22 cellular contexts compared by ENCODE assay signal in genomic region chrX:149491812-149492211, GRCh38. TPM values are rescaled to one million over a fixed set of nuclear protein-coding genes. Genes with fewer than 3 reads are reported as not detected.
A peak's percentile ranks its signal among the peaks of the same experiment; 100 is the strongest.
DNase-seq lines count a peak whose midpoint lies in the region; ATAC-seq, FAIRE-seq and TF ChIP-seq lines count a peak whose summit lies in the region.
"Had no signal": no experiment of that assay in that cellular context is flagged by ENCODE, and none has a peak within 500 bp of the region (broad histone marks: within the 10 kb centered on the region; RNA-seq: fewer than 3 reads in every experiment).

No MANE protein-coding gene starts in this region.

- peaks cover 5 to 14% of the 10 kb centered on the region in 2 donors for H3K4me1 ChIP-seq in small intestine (ENCODE audit: control insufficient read depth in 2 of 2, insufficient read depth in 1 of 2, low read depth in 1 of 2, low read length in 1 of 2)

- no peak for TF ChIP-seq CTCF in fibroblast of villous mesenchyme (IDR thresholded peaks at IDR 0.05; ENCODE audit: insufficient read depth, low read depth, low read length)
- TF ChIP-seq CTCF in nephron progenitor cell (IDR thresholded peaks at IDR 0.05): no peak

- no peak for FAIRE-seq in small intestine (lab: Jason Lieb, UNC)
- FAIRE-seq: G401.6, K562 had no signal

- H3K9me3 Mint-ChIP-seq in activated naive CD8-positive, alpha-beta T cell (ENCODE audit: low read depth): no peaks in the 10 kb centered on the region
- H3K9me3 Mint-ChIP-seq in activated naive CD8-positive, alpha-beta T cell treated with anti-CD3 and anti-CD28 coated beads, Interleukin-2, amount 50 U/mL, for 24 hours: no peaks in the 10 kb centered on the region
- peaks cover 26% of the 10 kb centered on the region for H3K9me3 Mint-ChIP-seq in nephron progenitor cell
- H3K9me3 Mint-ChIP-seq in stimulated activated memory B cell treated with anti-CD40 and anti-IgM and Interleukin-4, amounts not matched to agents 10 μg/mL and 1 μg/mL and 100 μg/mL, for 72 hours: no peaks in the 10 kb centered on the region

- no peak overlapping the region for H3K27ac ChIP-seq in small intestine (ENCODE audit: low read depth in 1 of 2, low read length in 1 of 2)
- H3K27ac ChIP-seq: GM23248 had no signal

- H3K27me3 ChIP-seq in small intestine (ENCODE audit: control insufficient read depth in 2 of 2, insufficient read depth in 2 of 2, low read length in 2 of 2): no peaks in the 10 kb centered on the region

- peaks cover 2% of the 10 kb centered on the region for H3K36me3 Mint-ChIP-seq in activated naive CD8-positive, alpha-beta T cell
- H3K36me3 Mint-ChIP-seq in activated naive CD8-positive, alpha-beta T cell treated with anti-CD3 and anti-CD28 coated beads, Interleukin-2, amount 50 U/mL, for 24 hours (ENCODE audit: low read depth): peaks cover 28% of the 10 kb centered on the region
- peaks cover 31% of the 10 kb centered on the region for H3K36me3 Mint-ChIP-seq in nephron progenitor cell (ENCODE audit: low read depth)
- peaks cover 33% of the 10 kb centered on the region for H3K36me3 Mint-ChIP-seq in stimulated activated memory B cell treated with anti-CD40 and anti-IgM and Interleukin-4, amounts not matched to agents 10 μg/mL and 1 μg/mL and 100 μg/mL, for 72 hours

- H3K27me3 Mint-ChIP-seq in activated naive CD8-positive, alpha-beta T cell: no peaks in the 10 kb centered on the region
- no peaks in the 10 kb centered on the region for H3K27me3 Mint-ChIP-seq in activated naive CD8-positive, alpha-beta T cell treated with anti-CD3 and anti-CD28 coated beads, Interleukin-2, amount 50 U/mL, for 24 hours
- H3K27me3 Mint-ChIP-seq in nephron progenitor cell (ENCODE audit: low read depth, poor library complexity): no peaks in the 10 kb centered on the region
- no peaks in the 10 kb centered on the region for H3K27me3 Mint-ChIP-seq in stimulated activated memory B cell treated with anti-CD40 and anti-IgM and Interleukin-4, amounts not matched to agents 10 μg/mL and 1 μg/mL and 100 μg/mL, for 72 hours

- H3K36me3 ChIP-seq in small intestine (ENCODE audit: control insufficient read depth in 2 of 2, insufficient read depth in 2 of 2, low read length in 2 of 2): peaks cover under 1 to 6% of the 10 kb centered on the region in 2 donors

- peak overlapping the region; percentile 28 for H3K27ac Mint-ChIP-seq in activated naive CD8-positive, alpha-beta T cell
- no peak overlapping the region for H3K27ac Mint-ChIP-seq in activated naive CD8-positive, alpha-beta T cell treated with anti-CD3 and anti-CD28 coated beads, Interleukin-2, amount 50 U/mL, for 24 hours
- H3K27ac Mint-ChIP-seq in nephron progenitor cell: no peak overlapping the region
- H3K27ac Mint-ChIP-seq in stimulated activated memory B cell treated with anti-CD40 and anti-IgM and Interleukin-4, amounts not matched to agents 10 μg/mL and 1 μg/mL and 100 μg/mL, for 72 hours: no peak overlapping the region

- H3K4me3 ChIP-seq in fibroblast of villous mesenchyme (ENCODE audit: low read depth, low read length): no peak overlapping the region
- H3K4me3 ChIP-seq in small intestine (ENCODE audit: low read depth in 1 of 2, low read length in 2 of 2): no peak overlapping the region
- H3K4me3 ChIP-seq: GM23248, K562 had no signal

- H3K4me1 Mint-ChIP-seq in activated naive CD8-positive, alpha-beta T cell (ENCODE audit: low read depth): peaks cover 12% of the 10 kb centered on the region
- H3K4me1 Mint-ChIP-seq in activated naive CD8-positive, alpha-beta T cell treated with anti-CD3 and anti-CD28 coated beads, Interleukin-2, amount 50 U/mL, for 24 hours: peaks cover 10% of the 10 kb centered on the region
- H3K4me1 Mint-ChIP-seq in nephron progenitor cell: no peaks in the 10 kb centered on the region
- no peaks in the 10 kb centered on the region for H3K4me1 Mint-ChIP-seq in stimulated activated memory B cell treated with anti-CD40 and anti-IgM and Interleukin-4, amounts not matched to agents 10 μg/mL and 1 μg/mL and 100 μg/mL, for 72 hours

- no peak for DNase-seq in activated naive CD8-positive, alpha-beta T cell treated with anti-CD3 and anti-CD28 coated beads, Interleukin-2, amount 50 U/mL, for 24 hours
- DNase-seq in M059J (ENCODE audit: low read depth) (peak; percentile 30), fibroblast of villous mesenchyme (ENCODE audit: low read depth) (peak; percentile 10), small intestine (peak; percentile 91), nephron progenitor cell (no peak)
- DNase-seq: C1 segment of cervical spinal cord, COR-L47, DMS79, GM23248, NCI-H1048, NCI-H1694 treated with DMSO at 0.1 percent for 48 hours, NCI-H446 treated with DMSO at 0.1 percent for 48 hours, NCI-H82, Right ventricle myocardium superior had no signal

- ATAC-seq in activated naive CD8-positive, alpha-beta T cell treated with anti-CD3 and anti-CD28 coated beads, Interleukin-2, amount 50 U/mL, for 24 hours: no peak
- ATAC-seq in stimulated activated memory B cell treated with anti-CD40 and anti-IgM and Interleukin-4, amounts not matched to agents 10 μg/mL and 1 μg/mL and 100 μg/mL, for 72 hours: no peak
- no peak for ATAC-seq in HG02759 (IDR thresholded peaks at IDR 0.05; ENCODE audit: unreplicated experiment)
- ATAC-seq: HCT116, K562, Panc1 had no signal

- H3K4me3 Mint-ChIP-seq in activated naive CD8-positive, alpha-beta T cell: no peak overlapping the region
- H3K4me3 Mint-ChIP-seq in activated naive CD8-positive, alpha-beta T cell treated with anti-CD3 and anti-CD28 coated beads, Interleukin-2, amount 50 U/mL, for 24 hours: no peak overlapping the region
- H3K4me3 Mint-ChIP-seq in nephron progenitor cell: no peak overlapping the region
- H3K4me3 Mint-ChIP-seq in stimulated activated memory B cell treated with anti-CD40 and anti-IgM and Interleukin-4, amounts not matched to agents 10 μg/mL and 1 μg/mL and 100 μg/mL, for 72 hours: no peak overlapping the region

- 9 to 39% (median 36%) methylated on average over 2 of the region's 2 CpGs for WGBS in small intestine, 3 donors

- no peaks in the 10 kb centered on the region for H3K9me3 ChIP-seq in small intestine (ENCODE audit: control insufficient read depth, low read depth)

RNA-seq across cellular contexts. Expression of gene IDS, which starts 13.3 kb away (rescaled TPM):
- total RNA-seq in M059J (2014; rRNA removed; shearing (Covaris generic)): 59.8 and 92.5 TPM in 2 replicates
- total RNA-seq in fibroblast of villous mesenchyme: 35.4 and 50.1 TPM in 2 replicates
- polyA plus RNA-seq in small intestine: 10 to 100 TPM; 21.7 to 41.1 (median 31.3) TPM

RNA-seq across cellular contexts. Expression of gene EOLA1, which starts 49.0 kb away (rescaled TPM):
- 29.6 and 46.1 TPM in 2 replicates for total RNA-seq in M059J (2014; rRNA removed; shearing (Covaris generic))
- 11.7 and 12.2 TPM in 2 replicates for total RNA-seq in fibroblast of villous mesenchyme
- polyA plus RNA-seq in small intestine: 10 to 100 TPM; 21.5 to 30.6 (median 28.9) TPM

RNA-seq across cellular contexts. Expression of gene HSFX3, which starts 57.9 kb away (rescaled TPM):
- not detected in 2 replicates for total RNA-seq in M059J (2014; rRNA removed; shearing (Covaris generic))
- not detected in 2 replicates for total RNA-seq in fibroblast of villous mesenchyme
- not detected for polyA plus RNA-seq in small intestine
- total RNA-seq: A172, GM23248, K562, Right ventricle myocardium superior had no signal
- polyA plus RNA-seq: GM23248 had no signal

Comparison
In these comparisons a context has a peak if more than half of its experiments do, and no peak if none do; other contexts are left out.
1. DNase-seq: peak in M059J (single experiment), fibroblast of villous mesenchyme (single experiment) and small intestine (single experiment); none in activated naive CD8-positive, alpha-beta T cell treated with anti-CD3 and anti-CD28 coated beads, Interleukin-2, amount 50 U/mL, for 24 hours (single experiment) and nephron progenitor cell (single experiment).